Comparison of ENCODE assay signal across 8 cellular contexts in the genomic region with DNA sequence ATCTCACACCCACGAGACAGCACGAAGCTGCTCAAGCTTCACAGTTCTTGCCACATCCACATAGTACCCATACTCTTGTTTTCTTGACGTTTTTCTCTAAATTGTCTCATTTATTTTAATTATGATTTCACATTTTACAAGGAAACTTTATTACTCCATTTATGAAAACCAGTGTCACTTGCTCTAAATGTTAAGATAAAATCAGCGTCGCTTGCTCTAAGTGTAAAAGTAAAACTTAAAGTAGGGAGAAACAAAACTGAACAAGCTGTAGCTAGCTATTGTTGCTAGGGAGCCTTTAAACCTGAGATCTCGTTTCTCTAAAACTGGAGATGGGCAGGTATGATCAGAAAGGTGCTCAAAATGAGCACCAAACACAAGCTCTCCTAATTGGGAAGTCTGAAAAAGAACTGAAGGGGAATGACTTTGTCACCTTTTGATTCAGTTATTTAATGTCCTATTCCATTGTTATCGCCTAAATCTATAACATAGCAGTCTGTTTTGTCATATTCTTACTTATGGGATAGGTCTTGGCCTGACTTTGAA. TPM values are rescaled to one million over a fixed set of nuclear protein-coding genes. Genes with fewer than 3 reads are reported as not detected.
DNase-seq lines count a peak whose midpoint lies in the region; ATAC-seq and TF ChIP-seq lines count a peak whose summit lies in the region.

No MANE protein-coding gene starts in this region.

- peak overlapping the region; percentile 90 for H3K4me2 ChIP-seq in mammary epithelial cell (ENCODE audit: insufficient read depth, low read depth, low read length)

- H3K36me3 ChIP-seq in HUES48 (ENCODE audit: control insufficient read depth, insufficient read depth, low read length) (peaks cover 26% of the 10 kb centered on the region), mammary epithelial cell (ENCODE audit: insufficient read depth, low read length) (peaks cover 13% of the 10 kb centered on the region), muscle layer of colon (ENCODE audit: insufficient read depth, low read length) (peaks cover 17% of the 10 kb centered on the region)

- no peak for TF ChIP-seq CTCF in AG09309 (IDR thresholded peaks at IDR 0.05; ENCODE audit: control insufficient read depth, insufficient read depth, low read depth, low read length, missing control alignments)
- no peak for TF ChIP-seq CTCF in mammary epithelial cell (conservative IDR thresholded peaks at IDR 0.05 in 1 of 2, IDR thresholded peaks at IDR 0.05 in 1 of 2; ENCODE audit: extremely low read depth in 1 of 2, insufficient read depth in 1 of 2, low read depth in 1 of 2, low read length in 2 of 2)

- ATAC-seq in GM18867 (IDR thresholded peaks at IDR 0.05; ENCODE audit: unreplicated experiment) (no peak), HG03378 (IDR thresholded peaks at IDR 0.05; ENCODE audit: unreplicated experiment) (no peak)

- TSS peak; percentile 49 for BruUV-seq in mammary epithelial cell (replicated peaks; lab: Mats Ljungman, UMichigan)

- peaks cover 55% of the 10 kb centered on the region for H3K79me2 ChIP-seq in mammary epithelial cell (ENCODE audit: insufficient read depth, low read length)

- H3K27me3 ChIP-seq in HUES48 (ENCODE audit: control insufficient read depth, insufficient read depth, low read length), result no peaks in the 10 kb centered on the region
- no peaks in the 10 kb centered on the region for H3K27me3 ChIP-seq in mammary epithelial cell (ENCODE audit: insufficient read depth, low read length)
- H3K27me3 ChIP-seq in muscle layer of colon (ENCODE audit: control insufficient read depth in 1 of 2, insufficient read depth in 2 of 2, low read length in 2 of 2), result no peaks in the 10 kb centered on the region

- H4K20me1 ChIP-seq in mammary epithelial cell (ENCODE audit: insufficient read depth, low read length), result no peaks in the 10 kb centered on the region

- intact Hi-C loops in mammary epithelial cell (cut with micrococcal nuclease), result loop anchor here (1.0 to 2.0 kb wide), 3 partner anchors 9 to 452 kb away; a partner anchor contains a TSS

- no peak for DNase-seq in AG09309 (ENCODE audit: low read depth)
- peak; percentile 16 for DNase-seq in mammary epithelial cell
- no peak for DNase-seq in iPS-NIHi7 (ENCODE audit: extremely low spot score)
- no peak for DNase-seq in HPDE6-E6E7 (ENCODE audit: extremely low spot score)

- H3K27ac ChIP-seq in HUES48 (ENCODE audit: low read depth, low read length), result peak overlapping the region; percentile 92
- H3K27ac ChIP-seq in mammary epithelial cell (ENCODE audit: insufficient read depth, low read depth, low read length), result peak overlapping the region; percentile 80
- H3K27ac ChIP-seq in muscle layer of colon (ENCODE audit: low read depth, low read length), result peak overlapping the region; percentile 85

- 0% methylated on average over 7 of the region's 7 CpGs for WGBS in mammary epithelial cell (ENCODE audit: low coverage, missing lambda C conversion rate)

- in situ Hi-C loops in mammary epithelial cell (cut with MboI; ENCODE audit: low sequenced_read_pairs in 2 of 2), result no loop called here

- dilution Hi-C loops in mammary epithelial cell (cut with HindIII; ENCODE audit: low sequenced_read_pairs), result loop anchor here (5.0 kb wide), 1 partner anchor 57 kb away; no protein-coding TSS in a partner anchor

- CTCF ChIA-PET in mammary epithelial cell (lab: Charles Lee; ENCODE audit: low non-redundant PET), result no interaction called here

- peak overlapping the region; percentile 57; the same call in 1 of the 2 replicates for H3K9ac ChIP-seq in HUES48 (ENCODE audit: low read depth, low read length)
- H3K9ac ChIP-seq in mammary epithelial cell (ENCODE audit: insufficient read depth, low read length), result peak overlapping the region; percentile 90
- peak overlapping the region; percentile 29 for H3K9ac ChIP-seq in muscle layer of colon (ENCODE audit: low read length)

- peak overlapping the region; percentile 90 for H2AFZ ChIP-seq in mammary epithelial cell (ENCODE audit: low read depth, low read length)

- H3K9me3 ChIP-seq in HUES48 (ENCODE audit: control insufficient read depth, insufficient read depth, low read length), result no peaks in the 10 kb centered on the region
- no peaks in the 10 kb centered on the region for H3K9me3 ChIP-seq in mammary epithelial cell (replicated peaks; ENCODE audit: insufficient read depth, low read length)
- H3K9me3 ChIP-seq in muscle layer of colon (ENCODE audit: low read length), result no peaks in the 10 kb centered on the region

- H3K4me1 ChIP-seq in HUES48 (ENCODE audit: control insufficient read depth, insufficient read depth, low read length) (peaks cover 20% of the 10 kb centered on the region), mammary epithelial cell (ENCODE audit: insufficient read depth, low read length) (peaks cover 20% of the 10 kb centered on the region), muscle layer of colon (ENCODE audit: insufficient read depth, low read length) (peaks cover 31% of the 10 kb centered on the region)

- H3K4me3 ChIP-seq in AG09309 (ENCODE audit: control insufficient read depth, low read depth, low read length), result peak overlapping the region; percentile 94
- peak overlapping the region; percentile 100 for H3K4me3 ChIP-seq in HUES48 (ENCODE audit: low read depth, low read length)
- H3K4me3 ChIP-seq in mammary epithelial cell (replicated peaks in 1 of 3; ENCODE audit: insufficient read depth in 1 of 3, low read depth in 2 of 3, low read length in 3 of 3), result peak overlapping the region; percentile 62 to 78 (median 70)
- peak overlapping the region; percentile 93 to 95 for H3K4me3 ChIP-seq in muscle layer of colon (ENCODE audit: low read depth in 1 of 2, low read length in 2 of 2)

RNA-seq across cellular contexts. Expression of a gene that starts 0.7 kb away (rescaled TPM):
- total RNA-seq in mammary epithelial cell, result 10 to 100 TPM; 14.7 to 17.2 TPM
- polyA plus RNA-seq in mammary epithelial cell, result 11.9 TPM
- polyA minus RNA-seq in mammary epithelial cell, result 71.8 TPM

RNA-seq across cellular contexts. Expression of a gene that starts 1.0 kb away (rescaled TPM):
- total RNA-seq in mammary epithelial cell, result 10 to 100 TPM; 35.0 to 35.8 TPM
- 20.6 TPM for polyA plus RNA-seq in mammary epithelial cell
- 35.2 TPM for polyA minus RNA-seq in mammary epithelial cell

RNA-seq across cellular contexts. Expression of a gene that starts 12.3 kb away (rescaled TPM):
- total RNA-seq in mammary epithelial cell, result under 1 TPM; under 0.01 to 0.99 TPM
- polyA plus RNA-seq in mammary epithelial cell, result 0.23 TPM
- polyA minus RNA-seq in mammary epithelial cell, result not detected

Comparison
In these comparisons a context has a peak if more than half of its experiments do, and no peak if none do; other contexts are left out.
1. H3K9ac ChIP-seq: peak in every context shown above with its lines; median percentile 90 in mammary epithelial cell; 57 in HUES48; 29 in muscle layer of colon.